8 cellular contexts compared by ENCODE assay signal in the genomic region with DNA sequence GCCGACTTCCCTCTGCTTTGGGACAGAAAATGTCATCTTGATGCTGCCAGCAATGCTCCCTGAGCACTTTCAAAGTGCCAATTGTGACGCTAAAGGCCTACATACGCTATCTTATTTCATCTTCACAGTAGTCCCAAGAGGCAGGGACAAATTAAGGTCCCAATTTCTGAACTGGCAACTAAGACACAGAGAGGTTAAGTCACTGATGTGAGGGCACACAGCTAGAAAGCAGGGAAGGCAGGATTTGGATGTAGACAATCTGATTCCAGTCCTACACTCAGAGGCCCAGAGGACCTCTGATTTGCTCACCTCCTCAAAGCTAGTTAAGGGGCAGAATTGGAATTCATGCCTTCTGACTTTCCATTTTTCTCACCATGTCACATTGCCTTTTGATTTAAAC.
"Had no signal": no experiment of that assay in that cellular context is flagged by ENCODE, and none has a peak within 500 bp of the region (broad histone marks: within the 10 kb centered on the region; RNA-seq: fewer than 3 reads in every experiment).

No MANE protein-coding gene starts in this region.

- H3K4me1 Mint-ChIP-seq: IgD-negative memory B cell had no signal

- H3K27ac ChIP-seq: HL-60, KMS-11 had no signal

- H3K4me3 Mint-ChIP-seq: IgD-negative memory B cell had no signal

- H3K9ac ChIP-seq: KMS-11 had no signal

- DNase-seq: IMR-90, KBM-7, KG1 had no signal

- H3K27ac Mint-ChIP-seq: IgD-negative memory B cell had no signal

- H3K4me2 ChIP-seq: KMS-11 had no signal

- H3K36me3 Mint-ChIP-seq: IgD-negative memory B cell had no signal

- ATAC-seq: HepG2 had no signal

- FAIRE-seq: HepG2, HTR-8/SVneo had no signal
